8 cellular contexts compared by ENCODE assay signal in the genomic region with DNA sequence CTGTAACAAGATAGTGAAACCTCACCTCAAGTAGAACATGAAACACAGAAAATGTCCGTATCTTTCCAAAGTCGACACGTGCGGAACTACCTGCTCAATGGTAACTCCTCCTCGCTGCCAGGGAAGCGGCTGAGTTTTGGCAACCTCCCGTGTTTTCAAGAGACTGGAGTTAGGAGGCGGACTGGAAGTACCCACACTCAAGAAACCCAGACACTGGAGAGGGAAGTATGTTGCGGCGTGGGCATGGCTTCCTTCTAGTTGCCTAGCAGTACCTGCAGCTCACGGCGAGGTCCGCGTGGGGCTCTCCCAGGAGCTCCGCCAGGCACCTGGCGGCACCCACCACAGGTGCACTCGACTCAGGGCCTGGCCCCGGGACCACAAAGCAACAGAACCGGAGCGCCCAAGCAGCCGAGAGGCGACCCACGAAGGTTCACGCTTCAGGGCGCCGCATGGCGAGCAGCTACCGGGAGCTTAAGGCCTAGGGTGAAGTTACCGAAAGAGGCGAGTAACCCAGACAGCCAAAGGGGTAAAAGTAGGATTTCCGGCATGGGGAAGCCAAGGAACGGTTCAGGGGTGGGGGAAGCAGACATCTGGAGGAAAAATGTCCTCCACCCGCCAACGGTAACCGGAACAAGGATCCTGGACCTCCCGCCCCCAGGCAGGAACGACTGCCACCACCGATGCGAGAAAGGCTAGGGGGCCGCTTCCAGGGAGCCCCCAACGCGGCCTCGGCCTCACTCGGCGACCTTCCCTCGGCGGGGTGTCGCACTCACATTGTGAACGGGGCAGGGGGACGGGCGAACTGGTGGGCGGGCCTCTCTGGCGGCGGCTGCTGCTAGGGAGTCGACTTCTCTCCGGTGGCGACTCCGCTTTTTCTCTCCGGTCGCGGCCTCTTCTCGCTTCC. TPM values are rescaled to one million over a fixed set of nuclear protein-coding genes. Genes with fewer than 3 reads are reported as not detected.
DNase-seq lines count a peak whose midpoint lies in the region; ATAC-seq and TF ChIP-seq lines count a peak whose summit lies in the region.

No MANE protein-coding gene starts in this region.

- TF ChIP-seq CTCF in Panc1 (IDR thresholded peaks at IDR 0.05) (no peak), type B pancreatic cell (conservative IDR thresholded peaks at IDR 0.05) (no peak)

- H3K4me1 ChIP-seq in Panc1 (ENCODE audit: control insufficient read depth, insufficient read depth, low read length) = no peaks in the 10 kb centered on the region

- H3K9me3 ChIP-seq in Panc1 (ENCODE audit: control insufficient read depth, insufficient read depth, low read depth, low read length) = no peaks in the 10 kb centered on the region

- POLR2A ChIA-PET in Panc1 (lab: Charles Lee) = interaction anchor here (0.6 to 0.7 kb wide), 3 partner anchors 18 to 36 kb away, joined by 5 to 10 read pairs (median 9); no protein-coding TSS in a partner anchor

- peak overlapping the region; percentile 93 for H3K27ac ChIP-seq in Panc1 (ENCODE audit: low read length)

- peaks cover 9% of the 10 kb centered on the region for H3K36me3 ChIP-seq in Panc1 (ENCODE audit: control insufficient read depth, insufficient read depth, low read length)

- intact Hi-C loops in Panc1 (cut with micrococcal nuclease; ENCODE audit: unreplicated experiment) = loop anchor here (2.0 kb wide), 1 partner anchor 37 kb away; the partner anchor contains the start of gene NACA

- no TSS peak for BruUV-seq in Panc1 (replicated peaks; lab: Mats Ljungman, UMichigan)

- no peaks in the 10 kb centered on the region for H3K27me3 Mint-ChIP-seq in type B pancreatic cell

- H3K4me3 ChIP-seq in Panc1 (ENCODE audit: low read depth in 2 of 2, low read length in 2 of 2) = peak overlapping the region; percentile 97

- H3K27ac Mint-ChIP-seq in type B pancreatic cell = peak overlapping the region; percentile 99

- peaks cover 3% of the 10 kb centered on the region for H3K9me3 Mint-ChIP-seq in type B pancreatic cell

- peaks cover 21% of the 10 kb centered on the region for H3K4me1 Mint-ChIP-seq in type B pancreatic cell (ENCODE audit: unreplicated experiment)

- H3K27me3 ChIP-seq in Panc1 (ENCODE audit: control insufficient read depth, insufficient read depth, low read length) = no peaks in the 10 kb centered on the region

- CTCF ChIA-PET in Panc1 (lab: Charles Lee) = no interaction called here

- ATAC-seq in HG03354 (IDR thresholded peaks at IDR 0.05; ENCODE audit: poor library complexity, severe bottlenecking, unreplicated experiment) = peak; percentile 36
- ATAC-seq in Panc1 = peak; percentile 56

- peak overlapping the region; percentile 99 for H3K4me3 Mint-ChIP-seq in type B pancreatic cell

- DNase-seq in NCI-H82 (lab: John Stamatoyannopoulos, UW) = peak; percentile 69
- DNase-seq in NCI-H82 treated with DMSO at 0.1 percent for 48 hours (lab: John Stamatoyannopoulos, UW; ENCODE audit: unreplicated experiment) = no peak
- DNase-seq in Panc1 (ENCODE audit: low read depth, low spot score) = no peak
- DNase-seq in activated gamma-delta T cell (lab: John Stamatoyannopoulos, UW) = peak; percentile 25
- DNase-seq in germinal center (ENCODE audit: low spot score) = peak; percentile 51
- DNase-seq in nucleus accumbens (lab: John Stamatoyannopoulos, UW) = peak in 51 of 56 donors; percentile 14 to 78 (median 57)
- DNase-seq in type B pancreatic cell (ENCODE audit: extremely low spot score, unreplicated experiment) = no peak

- H3K36me3 Mint-ChIP-seq in type B pancreatic cell = peaks cover 21% of the 10 kb centered on the region

- in situ Hi-C loops in Panc1 (cut with HindIII; ENCODE audit: low pct_unique_long_range_greater_than_20kb, low sequenced_read_pairs) = no loop called here

RNA-seq across cellular contexts. Expression of gene PTGES3, which starts 0.6 kb away (rescaled TPM):
- total RNA-seq in Panc1 (2021; ENCODE audit: unreplicated experiment) (339 TPM), type B pancreatic cell (ENCODE audit: low replicate concordance) (219 and 222 TPM in 2 replicates)
- 264 TPM for polyA plus RNA-seq in Panc1 (2012; ENCODE audit: insufficient read length)

RNA-seq across cellular contexts. Expression of gene NACA, which starts 37.6 kb away (rescaled TPM):
- total RNA-seq in Panc1 (2021; ENCODE audit: unreplicated experiment) (716 TPM), type B pancreatic cell (ENCODE audit: low replicate concordance) (988 and 997 TPM in 2 replicates)
- polyA plus RNA-seq in Panc1 (2012; ENCODE audit: insufficient read length) = 1,029 TPM

RNA-seq across cellular contexts. Expression of gene ATP5F1B, which starts 41.7 kb away (rescaled TPM):
- 999 TPM for total RNA-seq in Panc1 (2021; ENCODE audit: unreplicated experiment)
- 1,395 TPM for polyA plus RNA-seq in Panc1 (2012; ENCODE audit: insufficient read length)
- total RNA-seq in type B pancreatic cell (ENCODE audit: low replicate concordance) = 692 and 828 TPM in 2 replicates

RNA-seq across cellular contexts. Expression of gene BAZ2A, which starts 57.4 kb away (rescaled TPM):
- total RNA-seq in Panc1 (2021; ENCODE audit: unreplicated experiment) (131 TPM), type B pancreatic cell (ENCODE audit: low replicate concordance) (108 and 112 TPM in 2 replicates)
- polyA plus RNA-seq in Panc1 (2012; ENCODE audit: insufficient read length) = 77.0 TPM

Comparison
In these comparisons a context has a peak if more than half of its experiments do, and no peak if none do; other contexts are left out.
1. DNase-seq: peak in NCI-H82 (single experiment), activated gamma-delta T cell (single experiment), germinal center (single experiment) and nucleus accumbens (51 of 56); none in NCI-H82 treated with DMSO at 0.1 percent for 48 hours (single experiment), Panc1 (single experiment) and type B pancreatic cell (single experiment).